ENCODE assay signal across 11 cellular contexts in the genomic region with DNA sequence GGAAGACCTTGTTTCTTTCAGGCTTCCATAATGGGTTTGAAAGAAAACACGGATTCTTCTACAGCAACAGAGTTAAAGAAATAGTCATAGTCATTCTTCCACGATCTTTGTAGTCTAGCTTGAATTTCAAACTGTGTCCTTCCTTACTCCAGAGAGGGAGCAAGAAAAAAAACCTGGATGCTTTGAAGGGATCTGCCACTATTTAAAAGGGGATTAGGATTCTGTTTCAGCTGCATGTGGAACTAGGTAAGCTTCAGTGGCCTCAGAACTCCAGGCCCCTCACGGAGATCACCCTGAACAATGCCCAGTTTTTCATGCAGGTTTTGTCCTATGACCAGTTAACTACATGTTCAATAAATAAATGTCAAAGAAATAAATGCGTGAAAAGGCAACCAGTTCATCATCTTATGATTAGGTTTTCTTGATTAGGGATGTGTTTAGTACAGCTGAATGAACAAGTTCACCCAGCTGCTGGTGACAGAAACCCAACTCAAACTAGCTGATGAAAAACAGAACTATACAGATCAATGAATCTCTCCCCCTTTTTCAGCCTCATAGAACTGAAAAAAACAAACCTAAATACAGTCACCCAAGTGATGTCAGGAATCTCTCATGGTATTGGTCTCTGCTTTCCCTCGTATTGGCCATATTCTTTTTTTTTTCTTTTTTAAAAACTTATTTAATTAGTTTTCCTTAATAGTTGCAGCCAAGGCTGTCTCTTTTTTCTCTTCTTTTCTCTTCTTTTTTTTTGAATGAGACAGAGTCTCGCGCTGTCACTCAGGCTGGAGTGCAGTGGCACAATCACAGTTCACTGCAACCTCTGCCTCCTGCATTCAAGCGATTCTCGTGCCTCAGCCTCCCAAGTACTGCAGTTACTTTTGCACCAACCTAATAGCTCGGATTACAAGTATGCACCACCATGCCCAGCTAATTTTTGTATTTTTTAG. TPM values are rescaled to one million over a fixed set of nuclear protein-coding genes. Genes with fewer than 3 reads are reported as not detected.
DNase-seq lines count a peak whose midpoint lies in the region; ATAC-seq, FAIRE-seq and TF ChIP-seq lines count a peak whose summit lies in the region.
"Had no signal": no experiment of that assay in that cellular context is flagged by ENCODE, and none has a peak within 500 bp of the region (broad histone marks: within the 10 kb centered on the region; RNA-seq: fewer than 3 reads in every experiment).

No MANE protein-coding gene starts in this region.

- no peaks in the 10 kb centered on the region for H3K36me3 ChIP-seq in small intestine (ENCODE audit: control insufficient read depth in 2 of 2, insufficient read depth in 2 of 2, low read length in 2 of 2)

- ATAC-seq in GM18499 (IDR thresholded peaks at IDR 0.05; ENCODE audit: insufficient read depth, unreplicated experiment): peak; percentile 30
- ATAC-seq in HG03354 (IDR thresholded peaks at IDR 0.05; ENCODE audit: poor library complexity, severe bottlenecking, unreplicated experiment): peak; percentile 43
- no peak for ATAC-seq in left lobe of liver

- DNase-seq in GM20000 (ENCODE audit: low spot score) (peak; percentile 44), endothelial cell (ENCODE audit: low spot score) (no peak), NCI-H748 treated with DMSO at 0.1 percent for 48 hours (lab: John Stamatoyannopoulos, UW) (no peak), left lobe of liver (ENCODE audit: low spot score) (no peak), small intestine (no peak), posterior vena cava (ENCODE audit: low spot score) (no peak)
- DNase-seq: DMS153, NCI-H1436 treated with DMSO at 0.1 percent for 48 hours had no signal

- intact Hi-C loops in posterior vena cava (cut with DNase I): no loop called here

- peaks cover 47% of the 10 kb centered on the region for H3K4me1 Mint-ChIP-seq in endothelial cell (ENCODE audit: unreplicated experiment)

- 84 to 88% (median 85%) methylated on average over 10 of the region's 10 CpGs for WGBS in small intestine, 3 donors

- no peak overlapping the region for H3K27ac ChIP-seq in small intestine (ENCODE audit: low read depth in 1 of 2, low read length in 1 of 2)
- H3K27ac ChIP-seq: parathyroid adenoma had no signal

- peaks cover 18% of the 10 kb centered on the region for H3K36me3 Mint-ChIP-seq in endothelial cell (ENCODE audit: low read depth, unreplicated experiment)

- H3K9me3 ChIP-seq in small intestine (ENCODE audit: control insufficient read depth, low read depth): no peaks in the 10 kb centered on the region

- H3K27me3 ChIP-seq in small intestine (ENCODE audit: control insufficient read depth in 2 of 2, insufficient read depth in 2 of 2, low read length in 2 of 2): no peaks in the 10 kb centered on the region

- H3K4me1 ChIP-seq in small intestine (ENCODE audit: control insufficient read depth in 2 of 2, insufficient read depth in 1 of 2, low read depth in 1 of 2, low read length in 1 of 2): no peaks in the 10 kb centered on the region
- H3K4me1 ChIP-seq: parathyroid adenoma had no signal

- H3K4me3 Mint-ChIP-seq in endothelial cell (ENCODE audit: unreplicated experiment): peak overlapping the region; percentile 6

- H3K27ac Mint-ChIP-seq in endothelial cell (ENCODE audit: unreplicated experiment): peak overlapping the region; percentile 54

- no peak for TF ChIP-seq CTCF in GM20000 (IDR thresholded peaks at IDR 0.05; ENCODE audit: extremely low read depth, missing control alignments)
- TF ChIP-seq CTCF in endothelial cell (IDR thresholded peaks at IDR 0.05; ENCODE audit: unreplicated experiment): no peak

- H3K27me3 Mint-ChIP-seq in endothelial cell (ENCODE audit: unreplicated experiment): peaks cover 7% of the 10 kb centered on the region

- FAIRE-seq in small intestine (lab: Jason Lieb, UNC): no peak

- no peaks in the 10 kb centered on the region for H3K9me3 Mint-ChIP-seq in endothelial cell (ENCODE audit: unreplicated experiment)

- no peak overlapping the region for H3K4me3 ChIP-seq in small intestine (ENCODE audit: low read depth in 1 of 2, low read length in 2 of 2)

RNA-seq across cellular contexts. Expression of a gene that starts 14.6 kb away (rescaled TPM):
- total RNA-seq in endothelial cell (ENCODE audit: unreplicated experiment) (441 TPM), left lobe of liver (17.8 TPM), posterior vena cava (100 to 1,000 TPM; 120 to 146 TPM)
- 10 to 100 TPM in 1 of 3 donors, 1 to 10 TPM in 2; 8.1 to 54.1 (median 8.6) TPM for polyA plus RNA-seq in small intestine
